Comparison of ENCODE assay signal across 10 cellular contexts in the genomic region with DNA sequence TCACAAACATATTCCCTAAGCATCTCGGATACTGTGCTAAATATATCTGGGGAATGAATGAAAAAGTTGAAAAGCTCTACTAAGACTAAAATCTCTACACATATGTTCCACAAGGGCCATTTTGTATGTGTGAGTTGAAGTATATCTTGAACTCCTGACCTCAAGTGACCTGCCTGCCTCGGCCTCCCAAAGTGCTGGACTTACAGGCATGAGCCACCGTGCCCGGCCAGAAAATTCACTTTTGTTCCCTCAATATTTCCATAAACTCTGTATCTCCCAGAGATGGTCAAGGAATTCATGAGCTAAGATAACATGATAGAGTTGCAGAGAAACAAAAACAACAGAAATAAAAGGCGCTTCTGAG. TPM values are rescaled to one million over a fixed set of nuclear protein-coding genes. Genes with fewer than 3 reads are reported as not detected.
A peak's percentile ranks its signal among the peaks of the same experiment; 100 is the strongest.
DNase-seq lines count a peak whose midpoint lies in the region; ATAC-seq, FAIRE-seq and TF ChIP-seq lines count a peak whose summit lies in the region.
"Had no signal": no experiment of that assay in that cellular context is flagged by ENCODE, and none has a peak within 500 bp of the region (broad histone marks: within the 10 kb centered on the region; RNA-seq: fewer than 3 reads in every experiment).

No MANE protein-coding gene starts in this region.

- CTCF ChIA-PET in HepG2 (lab: Yijun Ruan, JAX; ENCODE audit: low intra/inter-chr PET ratio, low total read pairs) (no interaction called here), T-cell (lab: Charles Lee) (interaction anchor here (0.6 to 0.9 kb wide), 3 partner anchors 130 to 153 kb away, joined by 4 read pairs; a partner anchor contains a TSS)

- H3K9me2 ChIP-seq in hepatocyte (replicated peaks; ENCODE audit: insufficient read depth): no peaks in the 10 kb centered on the region

- no peaks in the 10 kb centered on the region for H3K36me3 Mint-ChIP-seq in T-cell

- TF ChIP-seq POLR2A in HepG2 (IDR thresholded peaks at IDR 0.05; ENCODE audit: insufficient read depth in 1 of 2, low read depth in 2 of 2, low read length in 2 of 2): no peak
- no peak for TF ChIP-seq POLR2A in right lobe of liver (IDR thresholded peaks at IDR 0.05)

- in situ Hi-C loops in HepG2 (cut with HindIII; ENCODE audit: extremely low pct_ligation_motif_present, low pct_unique_long_range_greater_than_20kb): no loop called here

- H3K27ac Mint-ChIP-seq in T-cell: no peak overlapping the region

- H3K9me3 ChIP-seq in HepG2 (ENCODE audit: low read length) (no peaks in the 10 kb centered on the region), right lobe of liver (no peaks in the 10 kb centered on the region), hepatocyte (ENCODE audit: low read depth) (no peaks in the 10 kb centered on the region)
- H3K9me3 ChIP-seq: body of pancreas had no signal

- WGBS in HepG2 (ENCODE audit: low lambda C conversion rate): 91% methylated on average over 5 of the region's 5 CpGs
- 86% methylated on average over 5 of the region's 5 CpGs for WGBS in right lobe of liver (ENCODE audit: insufficient coverage, low coverage, low lambda C conversion rate, missing lambda C conversion rate)
- WGBS in hepatocyte (ENCODE audit: low lambda C conversion rate, missing lambda C conversion rate): 94% methylated on average over 5 of the region's 5 CpGs

- H3K27me3 ChIP-seq in HepG2 (ENCODE audit: control insufficient read depth in 1 of 2, insufficient read depth in 2 of 2, low read length in 2 of 2) (no peaks in the 10 kb centered on the region; a peak in 1 of 5 replicates), right lobe of liver (no peaks in the 10 kb centered on the region), hepatocyte (no peaks in the 10 kb centered on the region)
- H3K27me3 ChIP-seq: body of pancreas had no signal

- TF ChIP-seq EP300 in HepG2 (IDR thresholded peaks at IDR 0.05; ENCODE audit: low read depth in 2 of 2, low read length in 2 of 2) (no peak), HepG2 (CRISPR knock-in tag; IDR thresholded peaks at IDR 0.05; ENCODE audit: borderline replicate concordance) (no peak)

- H3K27me3 Mint-ChIP-seq in T-cell: no peaks in the 10 kb centered on the region

- peaks cover 23% of the 10 kb centered on the region for H4K20me1 ChIP-seq in HepG2 (ENCODE audit: insufficient read depth, low read length)
- peaks cover 18% of the 10 kb centered on the region for H4K20me1 ChIP-seq in hepatocyte (ENCODE audit: insufficient read depth, poor library complexity, severe bottlenecking)

- intact Hi-C loops in HepG2 (cut with micrococcal nuclease; ENCODE audit: unreplicated experiment) (no loop called here), right lobe of liver (cut with DNase I) (no loop called here)

- TF ChIP-seq RAD21 in HepG2 (CRISPR knock-in tag; IDR thresholded peaks at IDR 0.05): no peak

- no peaks in the 10 kb centered on the region for H3K9me3 Mint-ChIP-seq in T-cell

- H3K4me1 Mint-ChIP-seq in T-cell: peaks cover 19 to 27% (median 24%) of the 10 kb centered on the region in 3 donors

- ATAC-seq in HepG2 (no peak), right lobe of liver (no peak), T-cell (replicated peaks in 1 of 4) (no peak), HG03139 (IDR thresholded peaks at IDR 0.05; ENCODE audit: unreplicated experiment) (no peak), GM18909 (IDR thresholded peaks at IDR 0.05; ENCODE audit: poor library complexity, unreplicated experiment) (no peak), HG02870 (IDR thresholded peaks at IDR 0.05; ENCODE audit: unreplicated experiment) (no peak)
- ATAC-seq: body of pancreas had no signal

- peak overlapping the region; percentile 77 to 94 (median 85) for H3K4me3 Mint-ChIP-seq in T-cell

- no TSS peak for BruUV-seq in HepG2 (replicated peaks; lab: Mats Ljungman, UMichigan)

- no peak for FAIRE-seq in HepG2 (lab: Jason Lieb, UNC)

- H3K36me3 ChIP-seq in HepG2 (replicated peaks in 1 of 2; ENCODE audit: control insufficient read depth in 1 of 2, insufficient read depth in 2 of 2, low read length in 2 of 2) (no peaks in the 10 kb centered on the region; a peak in 2 of 5 replicates), right lobe of liver (no peaks in the 10 kb centered on the region), hepatocyte (replicated peaks; ENCODE audit: insufficient read depth, low read depth) (no peaks in the 10 kb centered on the region)

- H3K27ac ChIP-seq in HepG2 (ENCODE audit: extremely low read length, insufficient read depth, low read length) (no peak overlapping the region), right lobe of liver (no peak overlapping the region), hepatocyte (no peak overlapping the region)

- H3K9ac ChIP-seq in HepG2 (ENCODE audit: insufficient read depth, low read depth, low read length): 0 out of 2 replicates have a peak overlapping the region, but pooled peaks have one; percentile 13

- POLR2A ChIA-PET in HepG2 (lab: Yijun Ruan, JAX): interaction anchor here (1.3 to 2.9 kb wide), 3 partner anchors 59 to 205 kb away, joined by 6 to 9 read pairs (median 7); a partner anchor contains a TSS
- POLR2A ChIA-PET in T-cell (lab: Charles Lee): no interaction called here

- H2AFZ ChIP-seq in HepG2 (ENCODE audit: low read length) (no peak overlapping the region), hepatocyte (no peak overlapping the region)

- no peak overlapping the region for H3K4me3 ChIP-seq in HepG2 (replicated peaks in 1 of 3; ENCODE audit: insufficient read depth in 1 of 3, low read depth in 2 of 3, low read length in 3 of 3)
- no peak overlapping the region for H3K4me3 ChIP-seq in right lobe of liver
- no peak overlapping the region for H3K4me3 ChIP-seq in hepatocyte

- peaks cover 34% of the 10 kb centered on the region for H3K4me1 ChIP-seq in HepG2 (ENCODE audit: insufficient read depth, low read length)
- H3K4me1 ChIP-seq in right lobe of liver: peaks cover 0 to 26% (median 9%) of the 10 kb centered on the region in 4 donors
- H3K4me1 ChIP-seq in hepatocyte (ENCODE audit: insufficient read depth): peaks cover 13% of the 10 kb centered on the region

- DNase-seq in HepG2 (ENCODE audit: low spot score): no peak
- no peak for DNase-seq in right lobe of liver
- no peak for DNase-seq in T-cell
- DNase-seq in hepatocyte (ENCODE audit: low spot score): no peak
- DNase-seq in NCI-H2081 (lab: John Stamatoyannopoulos, UW): no peak
- DNase-seq: body of pancreas had no signal

- TF ChIP-seq CTCF in HepG2 (CRISPR knock-in tag; IDR thresholded peaks at IDR 0.05): no peak
- no peak for TF ChIP-seq CTCF in right lobe of liver (IDR thresholded peaks at IDR 0.05)
- TF ChIP-seq CTCF in hepatocyte (IDR thresholded peaks at IDR 0.05; ENCODE audit: poor library complexity): no peak

- H3K79me2 ChIP-seq in HepG2 (ENCODE audit: insufficient read depth, low read length): peaks cover 40% of the 10 kb centered on the region
- peaks cover 40% of the 10 kb centered on the region for H3K79me2 ChIP-seq in hepatocyte

- peak overlapping the region; percentile 71 for H3K4me2 ChIP-seq in HepG2 (ENCODE audit: low read depth, low read length)
- peak overlapping the region; percentile 80 for H3K4me2 ChIP-seq in hepatocyte

RNA-seq across cellular contexts. Expression of a gene that starts 1.5 kb away (rescaled TPM):
- 693 and 807 TPM in 2 replicates for total RNA-seq in HepG2 (2016; rRNA removed; fragmentation: Illumina TruSeq; extraction: Trizol)
- 65.5 and 78.7 TPM in 2 replicates for total RNA-seq in HepG2 (2016; cell fraction: cytosol; rRNA removed; fragmentation: Illumina TruSeq; extraction: Trizol; ENCODE audit: low read depth)
- 710 and 734 TPM in 2 replicates for total RNA-seq in HepG2 (2016; cell fraction: insoluble cytoplasmic fraction; rRNA removed; fragmentation: Illumina TruSeq; extraction: Trizol)
- 176 and 201 TPM in 2 replicates for total RNA-seq in HepG2 (2016; cell fraction: membrane; rRNA removed; fragmentation: Illumina TruSeq; extraction: Trizol)
- total RNA-seq in HepG2 (2016; cell fraction: nucleus; rRNA removed; fragmentation: Illumina TruSeq; extraction: Trizol): 210 and 226 TPM in 2 replicates
- 924 and 1,075 TPM in 2 replicates for polyA plus RNA-seq in HepG2 (2011; rRNA removed)
- polyA plus RNA-seq in HepG2 (2011; cell fraction: cytosol; rRNA removed): 1,098 and 1,321 TPM in 2 replicates
- 307 and 395 TPM in 2 replicates for polyA plus RNA-seq in HepG2 (2011; cell fraction: nucleus; rRNA removed)
- 285 and 347 TPM in 2 replicates for polyA plus RNA-seq in HepG2 (2012)
- polyA plus RNA-seq in HepG2 (2016; cell fraction: cytosol; fragmentation: Illumina TruSeq; extraction: Trizol; ENCODE audit: low read depth): 102 and 118 TPM in 2 replicates
- 1,000 and 1,082 TPM in 2 replicates for polyA plus RNA-seq in HepG2 (2016; cell fraction: insoluble cytoplasmic fraction; fragmentation: Illumina TruSeq; extraction: Trizol; ENCODE audit: low read depth)
- polyA plus RNA-seq in HepG2 (2016; cell fraction: membrane; fragmentation: Illumina TruSeq; extraction: Trizol; ENCODE audit: low read depth): 180 and 223 TPM in 2 replicates
- polyA plus RNA-seq in HepG2 (2016; cell fraction: nucleus; fragmentation: Illumina TruSeq; extraction: Trizol; ENCODE audit: insufficient read depth, low read depth): 338 and 346 TPM in 2 replicates
- 2,204 and 5,291 TPM in 2 replicates for polyA minus RNA-seq in HepG2 (2011; rRNA and poly(A)+ RNA removed; ENCODE audit: low replicate concordance)
- 286 and 294 TPM in 2 replicates for polyA minus RNA-seq in HepG2 (2011; cell fraction: cytosol; rRNA and poly(A)+ RNA removed)
- polyA minus RNA-seq in HepG2 (2011; cell fraction: nucleus; rRNA and poly(A)+ RNA removed): 113 and 150 TPM in 2 replicates
- total RNA-seq in right lobe of liver: 100 to 1,000 TPM in 2 of 6 experiments, 10 to 100 TPM in 4; 40.6 to 224 (median 68.7) TPM
- total RNA-seq in T-cell: 10 to 100 TPM; 16.4 to 53.7 (median 48.4) TPM
- 422 and 528 TPM in 2 replicates for total RNA-seq in hepatocyte
- 198 and 252 TPM in 2 replicates for polyA plus RNA-seq in hepatocyte

RNA-seq across cellular contexts. Expression of a gene that starts 31.6 kb away (rescaled TPM):
- total RNA-seq in HepG2 (2016; rRNA removed; fragmentation: Illumina TruSeq; extraction: Trizol) (not detected in 2 replicates), right lobe of liver (not detected), T-cell (not detected), hepatocyte (0.70 and 1.1 TPM in 2 replicates)
- total RNA-seq in HepG2 (2016; cell fraction: cytosol; rRNA removed; fragmentation: Illumina TruSeq; extraction: Trizol; ENCODE audit: low read depth): not detected in 2 replicates
- not detected in 2 replicates for total RNA-seq in HepG2 (2016; cell fraction: insoluble cytoplasmic fraction; rRNA removed; fragmentation: Illumina TruSeq; extraction: Trizol)
- not detected in 2 replicates for total RNA-seq in HepG2 (2016; cell fraction: membrane; rRNA removed; fragmentation: Illumina TruSeq; extraction: Trizol)
- not detected in 2 replicates for total RNA-seq in HepG2 (2016; cell fraction: nucleus; rRNA removed; fragmentation: Illumina TruSeq; extraction: Trizol)
- polyA plus RNA-seq in HepG2 (2011; rRNA removed) (0.12 and 0.51 TPM in 2 replicates), hepatocyte (1.3 and 1.7 TPM in 2 replicates)
- 0.44 and 0.54 TPM in 2 replicates for polyA plus RNA-seq in HepG2 (2011; cell fraction: cytosol; rRNA removed)
- polyA plus RNA-seq in HepG2 (2011; cell fraction: nucleus; rRNA removed): 0.16 and 0.35 TPM in 2 replicates
- polyA plus RNA-seq in HepG2 (2012): 0.36 TPM in 1 of 2 replicates, not detected in the other
- not detected in 2 replicates for polyA plus RNA-seq in HepG2 (2016; cell fraction: cytosol; fragmentation: Illumina TruSeq; extraction: Trizol; ENCODE audit: low read depth)
- polyA plus RNA-seq in HepG2 (2016; cell fraction: insoluble cytoplasmic fraction; fragmentation: Illumina TruSeq; extraction: Trizol; ENCODE audit: low read depth): not detected in 2 replicates
- polyA plus RNA-seq in HepG2 (2016; cell fraction: membrane; fragmentation: Illumina TruSeq; extraction: Trizol; ENCODE audit: low read depth): 0.17 TPM in 1 of 2 replicates, not detected in the other
- polyA plus RNA-seq in HepG2 (2016; cell fraction: nucleus; fragmentation: Illumina TruSeq; extraction: Trizol; ENCODE audit: insufficient read depth, low read depth): not detected in 2 replicates
- 0.08 and 0.51 TPM in 2 replicates for polyA minus RNA-seq in HepG2 (2011; rRNA and poly(A)+ RNA removed; ENCODE audit: low replicate concordance)
- not detected in 2 replicates for polyA minus RNA-seq in HepG2 (2011; cell fraction: cytosol; rRNA and poly(A)+ RNA removed)
- polyA minus RNA-seq in HepG2 (2011; cell fraction: nucleus; rRNA and poly(A)+ RNA removed): not detected in 2 replicates
- total RNA-seq: lung microvascular endothelial cell had no signal

RNA-seq across cellular contexts. Expression of a gene that starts 59.7 kb away (rescaled TPM):
- 27.0 and 30.9 TPM in 2 replicates for total RNA-seq in HepG2 (2016; rRNA removed; fragmentation: Illumina TruSeq; extraction: Trizol)
- 39.0 and 40.8 TPM in 2 replicates for total RNA-seq in HepG2 (2016; cell fraction: cytosol; rRNA removed; fragmentation: Illumina TruSeq; extraction: Trizol; ENCODE audit: low read depth)
- total RNA-seq in HepG2 (2016; cell fraction: insoluble cytoplasmic fraction; rRNA removed; fragmentation: Illumina TruSeq; extraction: Trizol): 23.8 and 32.4 TPM in 2 replicates
- 29.7 and 31.6 TPM in 2 replicates for total RNA-seq in HepG2 (2016; cell fraction: membrane; rRNA removed; fragmentation: Illumina TruSeq; extraction: Trizol)
- total RNA-seq in HepG2 (2016; cell fraction: nucleus; rRNA removed; fragmentation: Illumina TruSeq; extraction: Trizol): 29.6 and 32.8 TPM in 2 replicates
- 14.8 and 22.5 TPM in 2 replicates for polyA plus RNA-seq in HepG2 (2011; rRNA removed)
- polyA plus RNA-seq in HepG2 (2011; cell fraction: cytosol; rRNA removed): 5.9 and 12.4 TPM in 2 replicates
- polyA plus RNA-seq in HepG2 (2011; cell fraction: nucleus; rRNA removed): 41.8 and 61.6 TPM in 2 replicates
- polyA plus RNA-seq in HepG2 (2012): 10.3 and 16.7 TPM in 2 replicates
- 31.5 and 36.5 TPM in 2 replicates for polyA plus RNA-seq in HepG2 (2016; cell fraction: cytosol; fragmentation: Illumina TruSeq; extraction: Trizol; ENCODE audit: low read depth)
- 34.0 and 36.9 TPM in 2 replicates for polyA plus RNA-seq in HepG2 (2016; cell fraction: insoluble cytoplasmic fraction; fragmentation: Illumina TruSeq; extraction: Trizol; ENCODE audit: low read depth)
- polyA plus RNA-seq in HepG2 (2016; cell fraction: membrane; fragmentation: Illumina TruSeq; extraction: Trizol; ENCODE audit: low read depth): 22.9 and 31.7 TPM in 2 replicates
- 91.9 and 95.0 TPM in 2 replicates for polyA plus RNA-seq in HepG2 (2016; cell fraction: nucleus; fragmentation: Illumina TruSeq; extraction: Trizol; ENCODE audit: insufficient read depth, low read depth)
- polyA minus RNA-seq in HepG2 (2011; rRNA and poly(A)+ RNA removed; ENCODE audit: low replicate concordance): 20.0 and 123 TPM in 2 replicates
- 6.9 and 7.2 TPM in 2 replicates for polyA minus RNA-seq in HepG2 (2011; cell fraction: cytosol; rRNA and poly(A)+ RNA removed)
- polyA minus RNA-seq in HepG2 (2011; cell fraction: nucleus; rRNA and poly(A)+ RNA removed): 28.0 and 47.6 TPM in 2 replicates
- 1 to 10 TPM in 2 of 6 experiments, under 1 TPM in 4; 0.24 to 2.6 (median 0.93) TPM for total RNA-seq in right lobe of liver
- total RNA-seq in T-cell: 1 to 10 TPM in 4 of 5 donors, under 1 TPM in 1; 0.98 to 1.9 (median 1.3) TPM
- total RNA-seq in hepatocyte: 3.4 and 4.1 TPM in 2 replicates
- polyA plus RNA-seq in hepatocyte: 8.0 and 12.5 TPM in 2 replicates
- total RNA-seq: body of pancreas had no signal
